In the genomic region with DNA sequence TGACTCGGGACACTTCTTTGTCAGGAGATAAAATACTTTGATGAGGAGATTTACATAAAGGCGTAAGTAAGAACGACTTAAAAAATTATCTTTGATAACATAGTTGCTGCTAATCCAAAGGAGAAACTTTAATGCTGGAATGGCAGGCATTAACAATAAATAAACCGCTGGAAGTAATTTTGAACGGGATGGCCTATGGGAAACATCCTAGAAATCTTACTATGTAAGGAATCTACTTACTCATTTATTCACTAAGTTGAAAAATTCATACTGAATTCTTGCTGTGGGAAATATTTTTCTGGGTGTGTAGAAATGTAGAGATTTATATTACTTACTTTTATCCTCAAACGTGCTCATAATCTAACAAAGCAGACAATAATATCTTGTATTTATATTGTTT, we compare ENCODE assay signal across 3 cellular contexts.
"Had no signal": no experiment of that assay in that cellular context is flagged by ENCODE, and none has a peak within 500 bp of the region (broad histone marks: within the 10 kb centered on the region; RNA-seq: fewer than 3 reads in every experiment).

No MANE protein-coding gene starts in this region.

- DNase-seq: GDM1, GF-D8 had no signal

- H3K4me3 ChIP-seq: GM12878 had no signal
